17 cellular contexts compared by ENCODE assay signal in the genomic region with DNA sequence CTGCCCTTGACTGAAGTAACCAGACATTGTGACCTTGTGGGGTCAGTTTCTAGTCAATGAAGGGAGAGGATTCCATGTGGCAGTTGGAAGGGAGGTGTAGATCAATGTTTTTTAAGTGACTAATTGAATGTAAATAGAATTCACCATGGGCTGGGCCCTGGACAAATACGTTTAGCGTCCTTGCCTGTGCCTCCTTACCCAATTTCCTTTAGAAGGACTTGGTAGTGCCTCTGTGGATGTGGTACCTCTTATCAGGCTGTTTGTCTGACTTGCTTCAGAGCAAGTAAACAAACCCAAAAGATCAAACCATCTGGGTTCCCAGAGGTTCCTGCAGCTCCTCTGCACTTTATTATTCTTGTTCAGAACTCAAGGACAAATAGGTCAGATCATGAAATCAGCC. TPM values are rescaled to one million over a fixed set of nuclear protein-coding genes. Genes with fewer than 3 reads are reported as not detected.
DNase-seq lines count a peak whose midpoint lies in the region; ATAC-seq and TF ChIP-seq lines count a peak whose summit lies in the region.
"Had no signal": no experiment of that assay in that cellular context is flagged by ENCODE, and none has a peak within 500 bp of the region (broad histone marks: within the 10 kb centered on the region; RNA-seq: fewer than 3 reads in every experiment).

No MANE protein-coding gene starts in this region.

- no peaks in the 10 kb centered on the region for H3K27me3 Mint-ChIP-seq in activated CD4-positive, alpha-beta memory T cell treated with anti-CD3 and anti-CD28 coated beads for 36 hours
- no peaks in the 10 kb centered on the region for H3K27me3 Mint-ChIP-seq in activated CD4-positive, alpha-beta memory T cell treated with anti-CD3 and anti-CD28 coated beads, Interleukin-2, amount 10 ng/mL, durations not matched to agents 7 days and 5 days
- H3K27me3 Mint-ChIP-seq: activated naive CD8-positive, alpha-beta T cell treated with anti-CD3 and anti-CD28 coated beads for 36 hours; naive B cell had no signal

- CTCF ChIA-PET in activated CD4-positive, alpha-beta memory T cell treated with anti-CD3 and anti-CD28 coated beads for 36 hours (lab: Charles Lee) = interaction anchor here (0.6 to 1.2 kb wide), 2 partner anchors 10 to 1084 kb away, joined by 3 read pairs; no protein-coding TSS in a partner anchor
- CTCF ChIA-PET in activated CD4-positive, alpha-beta memory T cell treated with anti-CD3 and anti-CD28 coated beads, Interleukin-2, amount 10 ng/mL, durations not matched to agents 7 days and 5 days (lab: Charles Lee) = interaction anchor here (1.0 to 2.2 kb wide), 2 partner anchors 83 to 555 kb away, joined by 3 to 8 read pairs; no protein-coding TSS in a partner anchor
- CTCF ChIA-PET in PC-3 (lab: Charles Lee) = interaction anchor here (0.6 to 0.9 kb wide), 4 partner anchors 84 to 403 kb away, joined by 3 to 5 read pairs (median 4); no protein-coding TSS in a partner anchor

- H3K4me2 ChIP-seq in PC-3 (ENCODE audit: low read length) = peak overlapping the region; percentile 86
- H3K4me2 ChIP-seq in hepatocyte = peak overlapping the region; percentile 12

- H3K27ac ChIP-seq in PC-3 (ENCODE audit: low read length) (peak overlapping the region; percentile 75), hepatocyte (no peak overlapping the region), suprapubic skin (peak overlapping the region; percentile 55)
- H3K27ac ChIP-seq: SJSA1, VCaP had no signal

- peak overlapping the region; percentile 6 for H2AFZ ChIP-seq in PC-3 (ENCODE audit: low read length)
- H2AFZ ChIP-seq in hepatocyte = no peak overlapping the region

- H3K4me3 Mint-ChIP-seq in activated CD4-positive, alpha-beta memory T cell treated with anti-CD3 and anti-CD28 coated beads for 36 hours = no peak overlapping the region
- no peak overlapping the region for H3K4me3 Mint-ChIP-seq in activated CD4-positive, alpha-beta memory T cell treated with anti-CD3 and anti-CD28 coated beads, Interleukin-2, amount 10 ng/mL, durations not matched to agents 7 days and 5 days
- H3K4me3 Mint-ChIP-seq: activated naive CD8-positive, alpha-beta T cell treated with anti-CD3 and anti-CD28 coated beads for 36 hours had no signal

- POLR2A ChIA-PET in activated CD4-positive, alpha-beta memory T cell treated with anti-CD3 and anti-CD28 coated beads for 36 hours (lab: Charles Lee) = interaction anchor here (0.6 kb wide), 1 partner anchor 313 kb away, joined by 4 read pairs; no protein-coding TSS in a partner anchor
- POLR2A ChIA-PET in activated CD4-positive, alpha-beta memory T cell treated with anti-CD3 and anti-CD28 coated beads, Interleukin-2, amount 10 ng/mL, durations not matched to agents 7 days and 5 days (lab: Charles Lee) = interaction anchor here (1.7 kb wide), 1 partner anchor 76 kb away, joined by 10 read pairs; no protein-coding TSS in a partner anchor
- POLR2A ChIA-PET in PC-3 (lab: Charles Lee; ENCODE audit: unreplicated experiment) = interaction anchor here (0.6 to 0.7 kb wide), 2 partner anchors 166 to 563 kb away, joined by 4 to 5 read pairs; no protein-coding TSS in a partner anchor

- intact Hi-C loops in activated CD4-positive, alpha-beta memory T cell treated with anti-CD3 and anti-CD28 coated beads for 36 hours (cut with micrococcal nuclease) = loop anchor here (10.0 kb wide), 1 partner anchor 827 kb away; the partner anchor contains the start of gene VCL
- intact Hi-C loops in PC-3 (cut with micrococcal nuclease) (loop anchor here (1.0 to 10.0 kb wide), 13 partner anchors 22 to 583 kb away; partner anchors contain the start of gene ZNF503), sciatic nerve (cut with DNase I) (no loop called here)

- peak overlapping the region; percentile 33 for H3K27ac Mint-ChIP-seq in activated CD4-positive, alpha-beta memory T cell treated with anti-CD3 and anti-CD28 coated beads for 36 hours
- H3K27ac Mint-ChIP-seq in activated CD4-positive, alpha-beta memory T cell treated with anti-CD3 and anti-CD28 coated beads, Interleukin-2, amount 10 ng/mL, durations not matched to agents 7 days and 5 days = no peak overlapping the region
- H3K27ac Mint-ChIP-seq: activated naive CD8-positive, alpha-beta T cell treated with anti-CD3 and anti-CD28 coated beads for 36 hours; naive B cell had no signal

- ATAC-seq in PC-3 = peak; percentile 5
- no peak for ATAC-seq in sciatic nerve
- ATAC-seq in GM19035 (IDR thresholded peaks at IDR 0.05; ENCODE audit: unreplicated experiment) = no peak

- H3K9me3 ChIP-seq in PC-3 (ENCODE audit: low read length) (peaks cover 5% of the 10 kb centered on the region), hepatocyte (ENCODE audit: low read depth) (no peaks in the 10 kb centered on the region), suprapubic skin (peaks cover 1% of the 10 kb centered on the region)

- H4K20me1 ChIP-seq in PC-3 (ENCODE audit: low read length) (peaks cover under 1% of the 10 kb centered on the region; the same call in 1 of the 2 replicates), hepatocyte (ENCODE audit: insufficient read depth, poor library complexity, severe bottlenecking) (peaks cover 2% of the 10 kb centered on the region)

- H3K79me2 ChIP-seq in PC-3 (ENCODE audit: low read length) (peaks cover 7% of the 10 kb centered on the region), hepatocyte (peaks cover 2% of the 10 kb centered on the region)

- TF ChIP-seq CTCF in PC-3 (conservative IDR thresholded peaks at IDR 0.05; ENCODE audit: low read depth, low read length) (no peak), hepatocyte (IDR thresholded peaks at IDR 0.05; ENCODE audit: poor library complexity) (no peak), suprapubic skin (IDR thresholded peaks at IDR 0.05) (no peak)

- WGBS in hepatocyte (ENCODE audit: low lambda C conversion rate, missing lambda C conversion rate) = 53% methylated on average over 2 of the region's 2 CpGs
- 27% methylated on average over 2 of the region's 2 CpGs for WGBS in suprapubic skin

- H3K4me1 Mint-ChIP-seq in activated CD4-positive, alpha-beta memory T cell treated with anti-CD3 and anti-CD28 coated beads for 36 hours (ENCODE audit: low read depth) = peaks cover 32% of the 10 kb centered on the region
- peaks cover 38% of the 10 kb centered on the region for H3K4me1 Mint-ChIP-seq in activated CD4-positive, alpha-beta memory T cell treated with anti-CD3 and anti-CD28 coated beads, Interleukin-2, amount 10 ng/mL, durations not matched to agents 7 days and 5 days

- H3K4me1 ChIP-seq in PC-3 (ENCODE audit: insufficient read depth, low read length) (peaks cover 45% of the 10 kb centered on the region), hepatocyte (ENCODE audit: insufficient read depth) (peaks cover 36% of the 10 kb centered on the region), suprapubic skin (peaks cover 33% of the 10 kb centered on the region)

- no peaks in the 10 kb centered on the region for H3K36me3 Mint-ChIP-seq in activated CD4-positive, alpha-beta memory T cell treated with anti-CD3 and anti-CD28 coated beads for 36 hours
- no peaks in the 10 kb centered on the region for H3K36me3 Mint-ChIP-seq in activated CD4-positive, alpha-beta memory T cell treated with anti-CD3 and anti-CD28 coated beads, Interleukin-2, amount 10 ng/mL, durations not matched to agents 7 days and 5 days (ENCODE audit: low read depth)

- H3K4me3 ChIP-seq in PC-3 (ENCODE audit: low read length) (peak overlapping the region; percentile 17; the same call in 1 of the 2 replicates), hepatocyte (no peak overlapping the region), suprapubic skin (no peak overlapping the region)
- H3K4me3 ChIP-seq: dorsolateral prefrontal cortex, SJSA1 had no signal

- no peaks in the 10 kb centered on the region for H3K36me3 ChIP-seq in PC-3 (ENCODE audit: low read depth, low read length)
- no peaks in the 10 kb centered on the region for H3K36me3 ChIP-seq in hepatocyte (replicated peaks; ENCODE audit: insufficient read depth, low read depth)
- H3K36me3 ChIP-seq in suprapubic skin = no peaks in the 10 kb centered on the region
- H3K36me3 ChIP-seq: SJSA1 had no signal

- no peak for TF ChIP-seq POLR2A in suprapubic skin (IDR thresholded peaks at IDR 0.05)

- H3K27me3 ChIP-seq in PC-3 (ENCODE audit: low read length) (no peaks in the 10 kb centered on the region), hepatocyte (no peaks in the 10 kb centered on the region), suprapubic skin (no peaks in the 10 kb centered on the region)
- H3K27me3 ChIP-seq: dorsolateral prefrontal cortex, SJSA1 had no signal

- no peak for DNase-seq in activated CD4-positive, alpha-beta memory T cell treated with anti-CD3 and anti-CD28 coated beads for 36 hours
- DNase-seq in activated CD4-positive, alpha-beta memory T cell treated with anti-CD3 and anti-CD28 coated beads, Interleukin-2, amount 10 ng/mL, durations not matched to agents 7 days and 5 days = no peak
- DNase-seq in PC-3 = peak; percentile 98
- no peak for DNase-seq in hepatocyte (ENCODE audit: low spot score)
- DNase-seq in suprapubic skin (ENCODE audit: low spot score in 2 of 2) = no peak
- no peak for DNase-seq in sciatic nerve (ENCODE audit: low spot score)
- no peak for DNase-seq in CD1c-positive myeloid dendritic cell (ENCODE audit: extremely low spot score)
- DNase-seq: activated CD8-positive, alpha-beta memory T cell treated with anti-CD3 and anti-CD28 coated beads, Interleukin-2, amount 50 U/mL, for 4 hours; activated naive CD8-positive, alpha-beta T cell treated with anti-CD3 and anti-CD28 coated beads for 36 hours; DND-41; dorsolateral prefrontal cortex; islet precursor cell; naive B cell; NCI-H1694 treated with DMSO at 0.1 percent for 48 hours had no signal

- H3K9me3 Mint-ChIP-seq in activated CD4-positive, alpha-beta memory T cell treated with anti-CD3 and anti-CD28 coated beads for 36 hours = peaks cover 4% of the 10 kb centered on the region
- H3K9me3 Mint-ChIP-seq in activated CD4-positive, alpha-beta memory T cell treated with anti-CD3 and anti-CD28 coated beads, Interleukin-2, amount 10 ng/mL, durations not matched to agents 7 days and 5 days = peaks cover 5% of the 10 kb centered on the region

- TF ChIP-seq EP300 in suprapubic skin (IDR thresholded peaks at IDR 0.05) = no peak

- peak overlapping the region; percentile 43 for H3K9ac ChIP-seq in PC-3 (ENCODE audit: low read length)

- peaks cover 32% of the 10 kb centered on the region for H3F3A ChIP-seq in PC-3 (ENCODE audit: low read length, unreplicated experiment)

- H3K9me2 ChIP-seq in PC-3 (replicated peaks; ENCODE audit: low read length) (no peaks in the 10 kb centered on the region), hepatocyte (replicated peaks; ENCODE audit: insufficient read depth) (no peaks in the 10 kb centered on the region)

- no TSS peak for BruUV-seq in PC-3 (replicated peaks; lab: Mats Ljungman, UMichigan)

RNA-seq across cellular contexts. Expression of gene KAT6B, which starts 4.3 kb away (rescaled TPM):
- 10 to 100 TPM; 17.4 to 20.5 TPM for total RNA-seq in activated CD4-positive, alpha-beta memory T cell treated with anti-CD3 and anti-CD28 coated beads for 36 hours
- 10 to 100 TPM; 20.2 to 21.8 TPM for total RNA-seq in activated CD4-positive, alpha-beta memory T cell treated with anti-CD3 and anti-CD28 coated beads, Interleukin-2, amount 10 ng/mL, durations not matched to agents 7 days and 5 days
- 83.0 and 94.5 TPM in 2 replicates for total RNA-seq in PC-3 (2014; rRNA removed)
- total RNA-seq in hepatocyte = 28.8 and 36.2 TPM in 2 replicates
- 15.8 and 17.0 TPM in 2 replicates for polyA plus RNA-seq in hepatocyte
- total RNA-seq in suprapubic skin = 10 to 100 TPM; 34.2 to 84.2 (median 47.3) TPM
- 57.3 TPM for total RNA-seq in sciatic nerve
